11 cellular contexts compared by ENCODE assay signal in the genomic region with DNA sequence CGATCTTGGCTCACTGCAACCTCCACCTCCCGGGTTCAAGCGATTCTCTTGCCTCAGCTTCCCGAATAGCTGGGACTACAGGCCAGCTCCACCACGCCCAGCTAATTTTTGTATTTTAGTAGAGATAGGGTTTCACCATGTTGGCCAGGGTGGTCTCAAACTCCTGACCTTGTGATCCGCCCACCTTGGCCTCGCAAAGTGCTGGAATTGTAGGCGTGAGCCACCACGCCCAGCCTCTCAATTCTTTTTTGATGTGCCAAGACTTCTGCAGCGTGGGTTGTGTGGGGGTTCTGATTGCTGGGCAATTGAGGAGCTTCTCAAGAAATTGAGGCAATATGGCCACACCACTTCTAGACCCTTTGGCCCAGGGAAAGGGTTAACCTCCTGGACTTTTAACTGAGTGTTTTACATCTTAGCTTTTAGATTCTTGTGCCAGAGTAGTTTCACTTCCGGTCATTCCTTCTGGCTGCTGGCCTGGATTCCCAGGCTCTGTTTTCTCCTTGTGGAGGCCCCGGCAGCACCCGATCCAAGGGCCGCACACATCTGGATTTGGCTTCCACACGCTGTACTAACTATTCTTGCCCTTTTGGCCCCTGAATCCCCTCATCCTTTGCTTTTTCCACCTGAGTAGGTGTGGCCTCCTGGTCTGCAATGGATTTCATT. TPM values are rescaled to one million over a fixed set of nuclear protein-coding genes. Genes with fewer than 3 reads are reported as not detected.
A peak's percentile ranks its signal among the peaks of the same experiment; 100 is the strongest.
DNase-seq lines count a peak whose midpoint lies in the region; ATAC-seq, FAIRE-seq and TF ChIP-seq lines count a peak whose summit lies in the region.
"Had no signal": no experiment of that assay in that cellular context is flagged by ENCODE, and none has a peak within 500 bp of the region (broad histone marks: within the 10 kb centered on the region; RNA-seq: fewer than 3 reads in every experiment).

No MANE protein-coding gene starts in this region.

- FAIRE-seq in GM12892 (lab: Jason Lieb, UNC) = no peak
- FAIRE-seq: TTC549 had no signal

- H3K9me3 ChIP-seq in neural progenitor cell (ENCODE audit: low read depth) (no peaks in the 10 kb centered on the region), aorta (ENCODE audit: control insufficient read depth, low read length) (no peaks in the 10 kb centered on the region)

- peaks cover 100% of the 10 kb centered on the region for H3K79me2 ChIP-seq in neural progenitor cell (ENCODE audit: low read depth)

- TF ChIP-seq CTCF in RWPE1 (conservative IDR thresholded peaks at IDR 0.05; ENCODE audit: low read depth) (no peak), fibroblast of villous mesenchyme (IDR thresholded peaks at IDR 0.05; ENCODE audit: insufficient read depth, low read depth, low read length) (no peak), neural progenitor cell (IDR thresholded peaks at IDR 0.05) (no peak)

- DNase-seq in RWPE1 (ENCODE audit: low spot score) (no peak), fibroblast of villous mesenchyme (ENCODE audit: low read depth) (peak; percentile 84), neural progenitor cell (ENCODE audit: low spot score) (no peak), aorta (peak in 1 of 2 donors; percentile 75), GM12892 (ENCODE audit: insufficient read length) (no peak)
- DNase-seq: activated naive CD8-positive, alpha-beta T cell treated with anti-CD3 and anti-CD28 coated beads, Interleukin-2, amount 10 ng/mL, durations not matched to agents 7 days and 5 days; NCI-H345; stimulated activated CD4-positive, alpha-beta T cell treated with anti-CD3 and anti-CD28 coated beads, Interleukin-15, amount 100 ng/mL, for 24 hours had no signal

- H3K9ac ChIP-seq in neural progenitor cell = no peak overlapping the region

- no peak overlapping the region for H3K4me2 ChIP-seq in neural progenitor cell

- WGBS in aorta, 2 donors = 50 to 52% methylated on average over 15 of the region's 15 CpGs

- H3K36me3 ChIP-seq in neural progenitor cell = no peaks in the 10 kb centered on the region
- no peaks in the 10 kb centered on the region for H3K36me3 ChIP-seq in aorta (ENCODE audit: control insufficient read depth in 1 of 2, insufficient read depth in 2 of 2, low read length in 1 of 2)

- peaks cover 5% of the 10 kb centered on the region for H3K9me3 Mint-ChIP-seq in neural progenitor cell
- H3K9me3 Mint-ChIP-seq: activated naive CD8-positive, alpha-beta T cell treated with anti-CD3 and anti-CD28 coated beads, Interleukin-2, amount 10 ng/mL, durations not matched to agents 7 days and 5 days had no signal

- peaks cover 34% of the 10 kb centered on the region for H3K36me3 Mint-ChIP-seq in neural progenitor cell

- intact Hi-C loops in aorta (cut with DNase I) = loop anchor here in 1 of 2 donors (1.0 to 5.0 kb wide), 2 partner anchors 14 to 38 kb away; a partner anchor contains a TSS

- peaks cover 3% of the 10 kb centered on the region for H3K27me3 Mint-ChIP-seq in neural progenitor cell (ENCODE audit: insufficient read depth, low read depth)
- H3K27me3 Mint-ChIP-seq: activated naive CD8-positive, alpha-beta T cell treated with anti-CD3 and anti-CD28 coated beads, Interleukin-2, amount 10 ng/mL, durations not matched to agents 7 days and 5 days had no signal

- CTCF ChIA-PET in RWPE1 (lab: Yijun Ruan, JAX) = interaction anchor here (0.7 to 0.8 kb wide), 2 partner anchors 64 to 70 kb away, joined by 3 to 4 read pairs; no protein-coding TSS in a partner anchor

- peak; percentile 65 for ATAC-seq in aorta (ENCODE audit: low FRiP score)
- ATAC-seq in HG02852 (IDR thresholded peaks at IDR 0.05; ENCODE audit: unreplicated experiment) = no peak
- ATAC-seq in GM18511 (IDR thresholded peaks at IDR 0.05; ENCODE audit: unreplicated experiment) = no peak

- H4K20me1 ChIP-seq in neural progenitor cell (ENCODE audit: low read depth) = peaks cover 94% of the 10 kb centered on the region

- no peak overlapping the region for H3K4me3 Mint-ChIP-seq in neural progenitor cell
- H3K4me3 Mint-ChIP-seq: activated naive CD8-positive, alpha-beta T cell treated with anti-CD3 and anti-CD28 coated beads, Interleukin-2, amount 10 ng/mL, durations not matched to agents 7 days and 5 days had no signal

- peak overlapping the region; percentile 50 for H3K27ac Mint-ChIP-seq in neural progenitor cell
- H3K27ac Mint-ChIP-seq: activated naive CD8-positive, alpha-beta T cell treated with anti-CD3 and anti-CD28 coated beads, Interleukin-2, amount 10 ng/mL, durations not matched to agents 7 days and 5 days had no signal

- H3K4me3 ChIP-seq in fibroblast of villous mesenchyme (ENCODE audit: low read depth, low read length) = no peak overlapping the region
- H3K4me3 ChIP-seq in neural progenitor cell = no peak overlapping the region
- no peak overlapping the region for H3K4me3 ChIP-seq in aorta (ENCODE audit: low read length in 2 of 2)

- TF ChIP-seq POLR2A in GM12892 (IDR thresholded peaks at IDR 0.05; ENCODE audit: low read depth, low read length) = no peak

- peaks cover 5% of the 10 kb centered on the region for H3F3A ChIP-seq in neural progenitor cell (ENCODE audit: low read depth)

- no peak overlapping the region for H2AFZ ChIP-seq in neural progenitor cell (replicated peaks)

- POLR2A ChIA-PET in RWPE1 (lab: Yijun Ruan, JAX; ENCODE audit: low non-redundant PET) = no interaction called here

- H3K27me3 ChIP-seq in neural progenitor cell (no peaks in the 10 kb centered on the region), aorta (ENCODE audit: control insufficient read depth in 1 of 2, insufficient read depth in 2 of 2, low read length in 1 of 2) (no peaks in the 10 kb centered on the region)

- peaks cover 7% of the 10 kb centered on the region for H3K4me1 Mint-ChIP-seq in neural progenitor cell

- H3K4me1 ChIP-seq in neural progenitor cell = no peaks in the 10 kb centered on the region
- H3K4me1 ChIP-seq in aorta (ENCODE audit: control insufficient read depth in 1 of 2, insufficient read depth in 2 of 2, low read length in 2 of 2) = peaks cover 0 to 3% of the 10 kb centered on the region in 2 donors

- H3K27ac ChIP-seq in RWPE1 (peak overlapping the region; percentile 53), neural progenitor cell (no peak overlapping the region), aorta (ENCODE audit: low read depth in 1 of 2, low read length in 2 of 2) (peak overlapping the region in 1 of 2 donors; percentile 49)

RNA-seq across cellular contexts. Expression of a gene that starts 14.7 kb away (rescaled TPM):
- total RNA-seq in fibroblast of villous mesenchyme = 92.1 and 96.7 TPM in 2 replicates
- 169 and 257 TPM in 2 replicates for total RNA-seq in neural progenitor cell (ENCODE audit: low replicate concordance)
- total RNA-seq in aorta = 10 to 100 TPM; 65.0 to 67.4 TPM
- 10 to 100 TPM; 17.8 to 61.8 TPM for polyA plus RNA-seq in aorta
- 54.1 TPM for polyA plus RNA-seq in GM12892 (2012; ENCODE audit: missing spikeins)

RNA-seq across cellular contexts. Expression of a gene that starts 46.9 kb away (rescaled TPM):
- 38.7 and 41.0 TPM in 2 replicates for total RNA-seq in fibroblast of villous mesenchyme
- total RNA-seq in neural progenitor cell (ENCODE audit: low replicate concordance) = 24.4 and 34.9 TPM in 2 replicates
- total RNA-seq in aorta = 10 to 100 TPM; 13.7 to 15.7 TPM
- 10 to 100 TPM; 15.2 to 16.0 TPM for polyA plus RNA-seq in aorta
- 12.4 TPM for polyA plus RNA-seq in GM12892 (2012; ENCODE audit: missing spikeins)

RNA-seq across cellular contexts. Expression of a gene that starts 47.1 kb away (rescaled TPM):
- total RNA-seq in fibroblast of villous mesenchyme (112 and 128 TPM in 2 replicates), neural progenitor cell (ENCODE audit: low replicate concordance) (11.9 and 36.8 TPM in 2 replicates), aorta (10 to 100 TPM; 36.5 to 41.8 TPM)
- polyA plus RNA-seq in aorta = 10 to 100 TPM; 30.1 to 41.1 TPM
- 16.5 TPM for polyA plus RNA-seq in GM12892 (2012; ENCODE audit: missing spikeins)
